In genomic region chr22:36776722-36777121, GRCh38 we compare ENCODE assay signal across 1 cellular context.
TF ChIP-seq lines count a peak whose summit lies in the region.

No MANE protein-coding gene starts in this region.

TF ChIP-seq in WTC11, 78 proteins besides CTCF, POLR2A, EP300 and RAD21 (continued from another document):
- no peak for TF ChIP-seq AFF4 (CRISPR knock-in tag; IDR thresholded peaks at IDR 0.05; ENCODE audit: borderline replicate concordance)
- TF ChIP-seq ATF3 (CRISPR knock-in tag; conservative IDR thresholded peaks at IDR 0.05) = no peak
- TF ChIP-seq ATF2 (CRISPR knock-in tag; IDR thresholded peaks at IDR 0.05; ENCODE audit: borderline replicate concordance, low read depth) = no peak
- no peak for TF ChIP-seq ZNF232 (CRISPR knock-in tag; IDR thresholded peaks at IDR 0.05)
- TF ChIP-seq STAT6 (CRISPR knock-in tag; conservative IDR thresholded peaks at IDR 0.05; ENCODE audit: low read depth) = no peak
- TF ChIP-seq HMGXB4 (CRISPR knock-in tag; IDR thresholded peaks at IDR 0.05) = no peak
- TF ChIP-seq AR (CRISPR knock-in tag; IDR thresholded peaks at IDR 0.05) = no peak
- TF ChIP-seq FOXK1 (CRISPR knock-in tag; IDR thresholded peaks at IDR 0.05) = no peak
- TF ChIP-seq JAZF1 (CRISPR knock-in tag; IDR thresholded peaks at IDR 0.05) = no peak
- no peak for TF ChIP-seq MXD4 (CRISPR knock-in tag; IDR thresholded peaks at IDR 0.05; ENCODE audit: borderline replicate concordance)
